In the genomic region with DNA sequence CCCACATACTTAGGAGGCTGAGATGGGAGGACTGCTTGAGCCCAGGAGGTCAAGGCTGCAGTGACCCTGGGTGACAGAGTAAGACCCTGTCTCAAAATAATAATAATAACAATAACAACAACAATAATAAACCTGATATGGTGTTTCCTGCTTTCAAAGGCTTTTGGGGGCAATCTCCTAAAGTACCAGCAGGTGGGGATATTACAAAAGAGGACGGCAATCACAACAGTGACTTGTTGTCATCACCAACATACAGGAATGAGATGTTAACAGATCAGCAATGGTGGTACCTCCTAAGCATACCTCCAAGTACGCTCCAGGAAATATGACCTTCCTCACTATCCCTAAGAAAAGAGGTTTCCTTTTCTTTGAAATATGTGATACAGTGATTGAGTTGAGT, we compare ENCODE assay signal across 8 cellular contexts.
DNase-seq lines count a peak whose midpoint lies in the region; ATAC-seq and TF ChIP-seq lines count a peak whose summit lies in the region.

No MANE protein-coding gene starts in this region.

- H3K79me2 ChIP-seq in smooth muscle cell (ENCODE audit: low read depth), result no peaks in the 10 kb centered on the region

- no peaks in the 10 kb centered on the region for H3K4me1 ChIP-seq in smooth muscle cell (ENCODE audit: low read depth)

- TF ChIP-seq CTCF in smooth muscle cell (IDR thresholded peaks at IDR 0.05; ENCODE audit: borderline replicate concordance, insufficient read depth, poor library complexity, severe bottlenecking), result peak; percentile 64

- H3K36me3 ChIP-seq in smooth muscle cell (ENCODE audit: low read depth), result no peaks in the 10 kb centered on the region

- H3K27me3 ChIP-seq in smooth muscle cell (ENCODE audit: low read depth), result no peaks in the 10 kb centered on the region

- H3K9me3 ChIP-seq in smooth muscle cell (replicated peaks; ENCODE audit: low read depth), result no peaks in the 10 kb centered on the region

- H3K27ac ChIP-seq in smooth muscle cell (ENCODE audit: low read depth), result no peak overlapping the region

- H3K4me3 ChIP-seq in smooth muscle cell, result no peak overlapping the region

- no peaks in the 10 kb centered on the region for H3F3A ChIP-seq in smooth muscle cell (ENCODE audit: low read depth)

- DNase-seq in CMK (ENCODE audit: low read depth), result peak; percentile 1
- peak; percentile 69 for DNase-seq in OCI-M1 (lab: John Stamatoyannopoulos, UW)
- peak; percentile 18 for DNase-seq in fibroblast of peridontal ligament (ENCODE audit: extremely low read depth)
- DNase-seq in smooth muscle cell (lab: John Stamatoyannopoulos, UW; ENCODE audit: unreplicated experiment), result no peak
- no peak for DNase-seq in NCI-H774 (lab: John Stamatoyannopoulos, UW)
- DNase-seq in activated CD4-positive, CD25-positive, alpha-beta regulatory T cell (lab: John Stamatoyannopoulos, UW), result no peak

- ATAC-seq in GM18868 (IDR thresholded peaks at IDR 0.05; ENCODE audit: unreplicated experiment) (peak; percentile 96), HG03108 (IDR thresholded peaks at IDR 0.05; ENCODE audit: unreplicated experiment) (peak; percentile 78)

- H2AFZ ChIP-seq in smooth muscle cell (ENCODE audit: low read depth), result no peak overlapping the region

- H4K20me1 ChIP-seq in smooth muscle cell (ENCODE audit: low read depth), result no peaks in the 10 kb centered on the region

- H3K9ac ChIP-seq in smooth muscle cell (ENCODE audit: low read depth), result no peak overlapping the region

- no peak overlapping the region for H3K4me2 ChIP-seq in smooth muscle cell

- 25% methylated on average over 2 of the region's 2 CpGs for WGBS in smooth muscle cell (ENCODE audit: low lambda C conversion rate)

Comparison
In these comparisons a context has a peak if more than half of its experiments do, and no peak if none do; other contexts are left out.
1. DNase-seq: peak in CMK (single experiment), OCI-M1 (single experiment) and fibroblast of peridontal ligament (single experiment); none in smooth muscle cell (single experiment), NCI-H774 (single experiment) and activated CD4-positive, CD25-positive, alpha-beta regulatory T cell (0 of 4).